27 cellular contexts compared by ENCODE assay signal in genomic region chr1:14674030-14674429, GRCh38.
"Had no signal": no experiment of that assay in that cellular context is flagged by ENCODE, and none has a peak within 500 bp of the region (broad histone marks: within the 10 kb centered on the region; RNA-seq: fewer than 3 reads in every experiment).

No MANE protein-coding gene starts in this region.

- H3K27ac Mint-ChIP-seq: naive thymus-derived CD4-positive, alpha-beta T cell; nephron; neural progenitor cell; progenitor cell of endocrine pancreas; stimulated activated effector memory CD8-positive, alpha-beta T cell treated with anti-CD3 and anti-CD28 coated beads, Interleukin-12 subunit alpha, Interleukin-12 subunit beta, amount 100 ng/mL, for 72 hours; type B pancreatic cell had no signal

- H3K4me1 Mint-ChIP-seq: stimulated activated effector memory CD8-positive, alpha-beta T cell treated with anti-CD3 and anti-CD28 coated beads, Interleukin-12 subunit alpha, Interleukin-12 subunit beta, amount 100 ng/mL, for 72 hours had no signal

- H3K27me3 ChIP-seq: esophagus muscularis mucosa, gastroesophageal sphincter, left lung, neural progenitor cell, right lobe of liver, testis had no signal

- DNase-seq: dermis blood vessel endothelial cell; effector memory CD4-positive, alpha-beta T cell; foreskin keratinocyte; glutamatergic neuron; heart right ventricle; hippocampal formation; left cardiac atrium; left lung; mammary epithelial cell; mesendoderm; midbrain; naive thymus-derived CD4-positive, alpha-beta T cell; right lobe of liver; small intestine; stimulated activated CD4-positive, alpha-beta T cell treated with anti-CD3 and anti-CD28 coated beads, Interleukin-15, amount 100 ng/mL, for 24 hours; stimulated activated CD4-positive, alpha-beta T cell treated with anti-CD3 and anti-CD28 coated beads, Interleukin-2, amount 100 ng/mL, for 48 hours; stimulated activated naive CD8-positive, alpha-beta T cell treated with anti-CD3 and anti-CD28 coated beads, Interleukin-15, Interleukin-2, amounts not matched to agents 100 U/mL and 50 U/mL, for 24 hours; substantia nigra; testis; tibial artery had no signal

- H3K36me3 Mint-ChIP-seq: naive thymus-derived CD4-positive, alpha-beta T cell; stimulated activated effector memory CD8-positive, alpha-beta T cell treated with anti-CD3 and anti-CD28 coated beads, Interleukin-12 subunit alpha, Interleukin-12 subunit beta, amount 100 ng/mL, for 72 hours had no signal

- ATAC-seq: foreskin keratinocyte; gastroesophageal sphincter; heart right ventricle; left cardiac atrium; left lung; naive thymus-derived CD4-positive, alpha-beta T cell; right lobe of liver; stimulated activated effector memory CD8-positive, alpha-beta T cell treated with anti-CD3 and anti-CD28 coated beads, Interleukin-12 subunit alpha, Interleukin-12 subunit beta, amount 100 ng/mL, for 72 hours; stimulated activated naive CD8-positive, alpha-beta T cell treated with anti-CD3 and anti-CD28 coated beads, Interleukin-15, Interleukin-2, amounts not matched to agents 100 U/mL and 50 U/mL, for 24 hours had no signal

- H3K36me3 ChIP-seq: esophagus muscularis mucosa, gastroesophageal sphincter, heart right ventricle, left lung, neural progenitor cell, right lobe of liver, tibial artery had no signal

- H3K4me3 Mint-ChIP-seq: naive thymus-derived CD4-positive, alpha-beta T cell; nephron; neural progenitor cell; stimulated activated effector memory CD8-positive, alpha-beta T cell treated with anti-CD3 and anti-CD28 coated beads, Interleukin-12 subunit alpha, Interleukin-12 subunit beta, amount 100 ng/mL, for 72 hours; type B pancreatic cell had no signal

- H3K27me3 Mint-ChIP-seq: progenitor cell of endocrine pancreas, type B pancreatic cell had no signal

- H3K4me3 ChIP-seq: esophagus muscularis mucosa, gastroesophageal sphincter, heart right ventricle, left lung, neural progenitor cell, right lobe of liver, testis, tibial artery had no signal
